ENCODE assay signal across 35 cellular contexts in the genomic region with DNA sequence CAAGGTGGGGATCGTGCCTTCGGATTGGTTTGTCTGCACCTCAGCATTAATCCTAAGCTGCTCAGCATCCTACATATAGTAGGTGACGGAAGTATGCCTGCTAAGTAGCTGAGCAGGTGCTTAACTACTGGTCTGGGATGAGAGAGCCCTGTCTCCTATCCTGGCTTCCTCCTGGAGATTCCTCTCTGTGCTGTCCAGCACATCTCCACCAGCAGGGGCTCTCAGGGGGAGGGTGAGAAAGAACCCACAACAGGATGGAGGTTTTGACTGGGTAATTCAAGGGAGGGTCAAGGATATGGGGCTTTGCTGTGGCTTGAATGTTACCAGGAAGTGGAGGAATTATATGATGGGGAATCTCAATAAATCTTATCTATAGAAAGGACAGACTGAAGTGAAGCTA. TPM values are rescaled to one million over a fixed set of nuclear protein-coding genes. Genes with fewer than 3 reads are reported as not detected.
A peak's percentile ranks its signal among the peaks of the same experiment; 100 is the strongest.
DNase-seq lines count a peak whose midpoint lies in the region; ATAC-seq, FAIRE-seq and TF ChIP-seq lines count a peak whose summit lies in the region.
"Had no signal": no experiment of that assay in that cellular context is flagged by ENCODE, and none has a peak within 500 bp of the region (broad histone marks: within the 10 kb centered on the region; RNA-seq: fewer than 3 reads in every experiment).

No MANE protein-coding gene starts in this region.

- H3K79me2 ChIP-seq in K562 (ENCODE audit: control insufficient read depth, insufficient read depth, low read length) = no peaks in the 10 kb centered on the region

- no peak overlapping the region for H3K4me3 ChIP-seq in Caco-2 (ENCODE audit: low read depth, low read length)
- no peak overlapping the region for H3K4me3 ChIP-seq in K562
- H3K4me3 ChIP-seq in kidney epithelial cell (ENCODE audit: low read depth, low read length) = no peak overlapping the region
- H3K4me3 ChIP-seq in prostate gland = no peak overlapping the region
- H3K4me3 ChIP-seq: GM23248, pancreas, thoracic aorta had no signal

- no peak overlapping the region for H3K9ac ChIP-seq in K562 (ENCODE audit: insufficient read depth in 1 of 2, low read depth in 2 of 2, low read length in 2 of 2)
- H3K9ac ChIP-seq: GM23248, KMS-11 had no signal

- no peak for FAIRE-seq in K562 (lab: Jason Lieb, UNC)
- FAIRE-seq: GM18507, pancreas had no signal

- H3K4me1 Mint-ChIP-seq in Caco-2 (ENCODE audit: low read depth, unreplicated experiment) = no peaks in the 10 kb centered on the region
- no peaks in the 10 kb centered on the region for H3K4me1 Mint-ChIP-seq in activated CD4-positive, alpha-beta T cell treated with anti-CD3 and anti-CD28 coated beads, Interleukin-2, amount 10 ng/mL, durations not matched to agents 7 days and 5 days
- H3K4me1 Mint-ChIP-seq: activated B cell treated with CpG ODN at 0.5 μM for 24 hours, natural killer cell had no signal

- H3K27me3 Mint-ChIP-seq in Caco-2 (ENCODE audit: insufficient read depth, unreplicated experiment) = peaks cover 11% of the 10 kb centered on the region
- peaks cover 2% of the 10 kb centered on the region for H3K27me3 Mint-ChIP-seq in activated CD4-positive, alpha-beta T cell treated with anti-CD3 and anti-CD28 coated beads, Interleukin-2, amount 10 ng/mL, durations not matched to agents 7 days and 5 days

- H3K36me3 ChIP-seq in Caco-2 (ENCODE audit: control insufficient read depth, insufficient read depth, low read length) (no peaks in the 10 kb centered on the region), K562 (ENCODE audit: control insufficient read depth, insufficient read depth, low read length) (no peaks in the 10 kb centered on the region), kidney epithelial cell (ENCODE audit: control insufficient read depth, insufficient read depth, low read length) (no peaks in the 10 kb centered on the region), prostate gland (no peaks in the 10 kb centered on the region)
- H3K36me3 ChIP-seq: pancreas, thoracic aorta had no signal

- H3K4me1 ChIP-seq in Caco-2 (no peaks in the 10 kb centered on the region), K562 (replicated peaks in 1 of 2; ENCODE audit: control insufficient read depth in 2 of 2, insufficient read depth in 2 of 2, low read length in 2 of 2) (no peaks in the 10 kb centered on the region), prostate gland (replicated peaks) (no peaks in the 10 kb centered on the region)
- H3K4me1 ChIP-seq: pancreas had no signal

- no peak overlapping the region for H3K27ac ChIP-seq in K562 (ENCODE audit: extremely low read depth, low read depth, low read length)
- H3K27ac ChIP-seq in prostate gland = no peak overlapping the region
- H3K27ac ChIP-seq: GM23248, KMS-11, pancreas, RWPE1, thoracic aorta had no signal

- intact Hi-C loops in Caco-2 (cut with micrococcal nuclease; ENCODE audit: unreplicated experiment) = no loop called here
- intact Hi-C loops in K562 (cut with micrococcal nuclease) = no loop called here
- intact Hi-C loops in prostate gland (cut with DNase I) = no loop called here

- TF ChIP-seq CTCF in Caco-2 (IDR thresholded peaks at IDR 0.05; ENCODE audit: insufficient read depth in 1 of 2, low read depth in 1 of 2, low read length in 1 of 2, severe bottlenecking in 1 of 2, unreplicated experiment in 1 of 2) (peak; percentile 24 to 34), K562 (IDR thresholded peaks at IDR 0.05 in 2 of 3, conservative IDR thresholded peaks at IDR 0.05 in 1 of 3; ENCODE audit: insufficient read depth in 2 of 3, low read depth in 1 of 3, low read length in 3 of 3) (no peak; a peak in 2 of 6 replicates), kidney epithelial cell (IDR thresholded peaks at IDR 0.05; ENCODE audit: insufficient read depth, low read length, poor library complexity, severe bottlenecking) (peak; percentile 17), prostate gland (IDR thresholded peaks at IDR 0.05) (no peak)

- no peaks in the 10 kb centered on the region for H4K20me1 ChIP-seq in K562 (replicated peaks; ENCODE audit: control insufficient read depth, insufficient read depth, low read length)

- TF ChIP-seq POLR2A in K562 (conservative IDR thresholded peaks at IDR 0.05) (no peak), prostate gland (IDR thresholded peaks at IDR 0.05) (no peak)

- H3K9me3 Mint-ChIP-seq in Caco-2 (ENCODE audit: unreplicated experiment) = no peaks in the 10 kb centered on the region
- H3K9me3 Mint-ChIP-seq in activated CD4-positive, alpha-beta T cell treated with anti-CD3 and anti-CD28 coated beads, Interleukin-2, amount 10 ng/mL, durations not matched to agents 7 days and 5 days = no peaks in the 10 kb centered on the region
- H3K9me3 Mint-ChIP-seq: CD4-positive, alpha-beta T cell; natural killer cell; T-helper 2 cell treated with Interferon-gamma antibody and Interleukin-4, amounts not matched to agents 5 μg/mL and 100 μg/mL, for 36 hours had no signal

- DNase-seq in Caco-2 (peak in 1 of 2 experiments; percentile 9), NCI-H82 (lab: John Stamatoyannopoulos, UW) (peak; percentile 81), K562 (ENCODE audit: extremely low read depth in 1 of 4, low spot score in 3 of 4) (no peak), kidney epithelial cell (ENCODE audit: low read depth) (no peak), prostate gland (ENCODE audit: low spot score) (no peak), Ammon's horn (ENCODE audit: low spot score) (no peak), NCI-H2081 (lab: John Stamatoyannopoulos, UW) (no peak)
- DNase-seq in activated CD4-positive, alpha-beta T cell treated with anti-CD3 and anti-CD28 coated beads, Interleukin-2, amount 10 ng/mL, durations not matched to agents 7 days and 5 days = no peak
- DNase-seq: activated B cell treated with CpG ODN at 0.5 μM for 24 hours; activated CD4-positive, alpha-beta T cell treated with anti-CD3 and anti-CD28 coated beads, Interleukin-2, amount 50 U/mL, for 48 hours; activated CD8-positive, alpha-beta memory T cell treated with anti-CD3 and anti-CD28 coated beads, Interleukin-2, amount 50 U/mL, for 4 hours; activated naive CD4-positive, alpha-beta T cell treated with anti-CD3 and anti-CD28 coated beads, Interleukin-2, amount 50 U/mL, for 16 hours; anterior cingulate cortex; CD4-positive, alpha-beta T cell; central memory CD4-positive, alpha-beta T cell; DMS153; GDM1; GM23248; head of caudate nucleus; natural killer cell; NCI-H1048; NCI-H2029; NCI-H226; NCI-H748 treated with DMSO at 0.1 percent for 48 hours; pancreas; right cardiac atrium; stimulated activated CD4-positive, alpha-beta T cell treated with anti-CD3 and anti-CD28 coated beads, Interleukin-4, amount 100 ng/mL, for 4 hours; stimulated activated naive CD4-positive, alpha-beta T cell had no signal

- no peaks in the 10 kb centered on the region for H3K27me3 ChIP-seq in Caco-2 (replicated peaks; ENCODE audit: control insufficient read depth, insufficient read depth, low read length)
- peaks cover 0 to 8% of the 10 kb centered on the region in 2 experiments; a peak in 2 of 5 replicates for H3K27me3 ChIP-seq in K562 (ENCODE audit: control insufficient read depth in 2 of 2, insufficient read depth in 2 of 2, low read length in 2 of 2)
- no peaks in the 10 kb centered on the region for H3K27me3 ChIP-seq in kidney epithelial cell (ENCODE audit: control insufficient read depth, insufficient read depth, low read length)
- no peaks in the 10 kb centered on the region for H3K27me3 ChIP-seq in prostate gland (replicated peaks; ENCODE audit: insufficient read depth)
- H3K27me3 ChIP-seq: pancreas had no signal

- H3K9me3 ChIP-seq in Caco-2 = no peaks in the 10 kb centered on the region
- H3K9me3 ChIP-seq in K562 (replicated peaks; ENCODE audit: control insufficient read depth, insufficient read depth, low read depth, low read length) = no peaks in the 10 kb centered on the region
- no peaks in the 10 kb centered on the region for H3K9me3 ChIP-seq in prostate gland
- H3K9me3 ChIP-seq: pancreas had no signal

- H2AFZ ChIP-seq in K562 (ENCODE audit: low read depth, low read length) = no peak overlapping the region
- H2AFZ ChIP-seq: GM23248 had no signal

- H3K4me2 ChIP-seq in K562 (ENCODE audit: insufficient read depth, low read length) = no peak overlapping the region
- H3K4me2 ChIP-seq: KMS-11 had no signal

- no peak for TF ChIP-seq RAD21 in K562 (CRISPR knock-in tag; conservative IDR thresholded peaks at IDR 0.05 in 1 of 2, IDR thresholded peaks at IDR 0.05 in 1 of 2)

- no peak overlapping the region for H3K27ac Mint-ChIP-seq in Caco-2 (ENCODE audit: unreplicated experiment)
- no peak overlapping the region for H3K27ac Mint-ChIP-seq in activated CD4-positive, alpha-beta T cell treated with anti-CD3 and anti-CD28 coated beads, Interleukin-2, amount 10 ng/mL, durations not matched to agents 7 days and 5 days
- H3K27ac Mint-ChIP-seq: activated B cell treated with CpG ODN at 0.5 μM for 24 hours; CD4-positive, alpha-beta T cell; natural killer cell; T-helper 2 cell treated with Interferon-gamma antibody and Interleukin-4, amounts not matched to agents 5 μg/mL and 100 μg/mL, for 36 hours had no signal

- no peaks in the 10 kb centered on the region for H3K36me3 Mint-ChIP-seq in Caco-2 (ENCODE audit: insufficient read depth, unreplicated experiment)
- H3K36me3 Mint-ChIP-seq in activated CD4-positive, alpha-beta T cell treated with anti-CD3 and anti-CD28 coated beads, Interleukin-2, amount 10 ng/mL, durations not matched to agents 7 days and 5 days (ENCODE audit: low read depth) = no peaks in the 10 kb centered on the region
- H3K36me3 Mint-ChIP-seq: natural killer cell had no signal

- WGBS in K562 (ENCODE audit: insufficient coverage, low coverage, missing lambda C conversion rate) = 0% methylated on average over 3 of the region's 3 CpGs
- WGBS in prostate gland = 44% methylated on average over 3 of the region's 3 CpGs

- H3K9me1 ChIP-seq in K562 (ENCODE audit: control insufficient read depth, insufficient read depth, low read length) = no peaks in the 10 kb centered on the region

- POLR2A ChIA-PET in Caco-2 (lab: Charles Lee) = interaction anchor here (0.6 kb wide), 1 partner anchor 13 kb away, joined by 3 read pairs; no protein-coding TSS in a partner anchor
- POLR2A ChIA-PET in K562 (lab: Yijun Ruan, JAX) = no interaction called here
- POLR2A ChIA-PET in activated CD4-positive, alpha-beta T cell treated with anti-CD3 and anti-CD28 coated beads, Interleukin-2, amount 10 ng/mL, durations not matched to agents 7 days and 5 days (lab: Charles Lee) = no interaction called here

- BruUV-seq in Caco-2 (replicated peaks; lab: Mats Ljungman, UMichigan) = no TSS peak
- BruUV-seq in K562 (replicated peaks; lab: Mats Ljungman, UMichigan) = no TSS peak

- no peak for TF ChIP-seq EP300 in K562 (IDR thresholded peaks at IDR 0.05; ENCODE audit: low read length)

- CTCF ChIA-PET in Caco-2 (lab: Charles Lee) (no interaction called here), K562 (lab: Yijun Ruan, JAX; ENCODE audit: low intra/inter-chr PET ratio) (no interaction called here)
- CTCF ChIA-PET in activated CD4-positive, alpha-beta T cell treated with anti-CD3 and anti-CD28 coated beads, Interleukin-2, amount 10 ng/mL, durations not matched to agents 7 days and 5 days (lab: Charles Lee) = no interaction called here

- in situ Hi-C loops in K562 (cut with MboI) = no loop called here

- peak; percentile 74 for ATAC-seq in K562
- ATAC-seq: left lobe of liver, natural killer cell, pancreas, right cardiac atrium had no signal

- no peak overlapping the region for H3K4me3 Mint-ChIP-seq in Caco-2 (ENCODE audit: unreplicated experiment)
- no peak overlapping the region for H3K4me3 Mint-ChIP-seq in activated CD4-positive, alpha-beta T cell treated with anti-CD3 and anti-CD28 coated beads, Interleukin-2, amount 10 ng/mL, durations not matched to agents 7 days and 5 days
- H3K4me3 Mint-ChIP-seq: activated B cell treated with CpG ODN at 0.5 μM for 24 hours; CD4-positive, alpha-beta T cell; natural killer cell; T-helper 2 cell treated with Interferon-gamma antibody and Interleukin-4, amounts not matched to agents 5 μg/mL and 100 μg/mL, for 36 hours had no signal

RNA-seq across cellular contexts. Expression of a gene that starts 45.4 kb away (rescaled TPM):
- 1.1 and 1.5 TPM in 2 replicates for total RNA-seq in Caco-2 (2022)
- total RNA-seq in K562 (2011; cell fraction: chromatin; rRNA removed; ENCODE audit: low replicate concordance) = not detected in 2 replicates
- not detected in 2 replicates for total RNA-seq in K562 (2011; cell fraction: nucleolus; rRNA removed)
- not detected in 2 replicates for total RNA-seq in K562 (2011; cell fraction: nucleoplasm; rRNA removed)
- not detected in 2 replicates for total RNA-seq in K562 (2014; rRNA removed)
- total RNA-seq in K562 (2014; rRNA removed; fragmentation: Illumina TruSeq; extraction: Trizol) = not detected in 2 replicates
- total RNA-seq in K562 (2015; rRNA removed; fragmentation: Illumina TruSeq; extraction: Trizol) = not detected in 2 replicates
- 0.09 TPM in 2 replicates for total RNA-seq in K562 (2021)
- 0.01 TPM in 1 of 2 replicates, not detected in the other for polyA plus RNA-seq in K562 (2011; rRNA removed)
- not detected in 2 replicates for polyA plus RNA-seq in K562 (2011; cell fraction: cytosol; rRNA removed)
- not detected in 2 replicates for polyA plus RNA-seq in K562 (2011; cell fraction: nucleus; rRNA removed)
- 0.03 TPM in 2 replicates for polyA plus RNA-seq in K562 (2012)
- polyA plus RNA-seq in K562 (2014; fragmentation: Illumina TruSeq; extraction: Trizol) = 0.01 TPM in 1 of 2 replicates, not detected in the other
- not detected for polyA plus RNA-seq in K562 (2014; fragmentation: Nextera tagmentation; extraction: Ambion mirVana)
- polyA plus RNA-seq in K562 (2014; rRNA removed) = not detected in 2 replicates
- polyA minus RNA-seq in K562 (2011; rRNA and poly(A)+ RNA removed) = not detected in 2 replicates
- polyA minus RNA-seq in K562 (2011; cell fraction: cytosol; rRNA and poly(A)+ RNA removed) = not detected in 2 replicates
- not detected in 2 replicates for polyA minus RNA-seq in K562 (2011; cell fraction: nucleus; rRNA and poly(A)+ RNA removed)
- 7.0 and 8.7 TPM in 2 replicates for total RNA-seq in kidney epithelial cell
- 100 to 1,000 TPM in 1 of 2 donors, 10 to 100 TPM in 1; 84.3 to 123 TPM for total RNA-seq in prostate gland
- 1 to 10 TPM; 6.0 to 6.1 TPM for total RNA-seq in activated CD4-positive, alpha-beta T cell treated with anti-CD3 and anti-CD28 coated beads, Interleukin-2, amount 10 ng/mL, durations not matched to agents 7 days and 5 days
- total RNA-seq: HT-29 had no signal

Comparison
In these comparisons a context has a peak if more than half of its experiments do, and no peak if none do; other contexts are left out.
1. CTCF ChIP-seq: peak in Caco-2 (2 of 2) and kidney epithelial cell (single experiment); none in K562 (0 of 3) and prostate gland (0 of 4).